Comparison of ENCODE assay signal across 8 cellular contexts in genomic region chrX:20141281-20142220, GRCh38. TPM values are rescaled to one million over a fixed set of nuclear protein-coding genes. Genes with fewer than 3 reads are reported as not detected.
DNase-seq lines count a peak whose midpoint lies in the region; ATAC-seq, FAIRE-seq and TF ChIP-seq lines count a peak whose summit lies in the region.

A gene with protein sequence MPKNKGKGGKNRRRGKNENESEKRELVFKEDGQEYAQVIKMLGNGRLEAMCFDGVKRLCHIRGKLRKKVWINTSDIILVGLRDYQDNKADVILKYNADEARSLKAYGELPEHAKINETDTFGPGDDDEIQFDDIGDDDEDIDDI (minus strand): TSS chrX:20141838. CDS start chrX:20141640, 198 bp downstream.

- no peaks in the 10 kb centered on the region for H3K23me2 ChIP-seq in H1 (ENCODE audit: low read depth, low read length)

- H3K9me3 ChIP-seq in H1 (ENCODE audit: insufficient read depth in 2 of 2, low read depth in 1 of 2, low read length in 1 of 2) (no peaks in the 10 kb centered on the region), mesenchymal stem cell (ENCODE audit: control insufficient read depth, low read length) (no peaks in the 10 kb centered on the region)

- H4K5ac ChIP-seq in H1 (ENCODE audit: insufficient read length, low read depth, low read length) = no peak within 1 kb of the TSS

- 6% methylated on average over 29 of the region's 82 CpGs; no CpG with 5 or more reads in 1 of the 2 experiments for WGBS in H1 (ENCODE audit: extremely low coverage in 1 of 2, insufficient coverage in 1 of 2, insufficient read length in 1 of 2, insufficient replicate concordance in 2 of 2, low coverage in 1 of 2, low lambda C conversion rate in 2 of 2, missing lambda C conversion rate in 1 of 2), 2 experiments
- 1% methylated on average over 40 of the region's 82 CpGs for WGBS in mesenchymal stem cell

- no peak within 1 kb of the TSS for H4K91ac ChIP-seq in H1 (replicated peaks; ENCODE audit: insufficient read length, low read length)
- H4K91ac ChIP-seq in mesenchymal stem cell (ENCODE audit: low read length) = no peak within 1 kb of the TSS

- H3K9ac ChIP-seq in H1 (replicated peaks in 1 of 4; ENCODE audit: extremely low read depth in 1 of 4, low read depth in 3 of 4, low read length in 3 of 4) (peak within 1 kb of the TSS; percentile 85 to 95 (median 92)), mesenchymal stem cell (ENCODE audit: low read length) (peak within 1 kb of the TSS; percentile 97)

- peak within 1 kb of the TSS; percentile 53 for H3K56ac ChIP-seq in H1 (replicated peaks; ENCODE audit: insufficient read length, low read depth, low read length)

- H3K27ac ChIP-seq in H1 (ENCODE audit: low read depth, low read length) (peak within 1 kb of the TSS; percentile 90; the same call in 1 of the 2 replicates), mesenchymal stem cell (ENCODE audit: low read length, poor library complexity, severe bottlenecking) (no peak within 1 kb of the TSS)

- H2BK5ac ChIP-seq in H1 (ENCODE audit: low read depth, low read length) (peak within 1 kb of the TSS; percentile 75; the same call in 1 of the 2 replicates), mesenchymal stem cell (ENCODE audit: low read depth, low read length, poor library complexity, severe bottlenecking) (no peak within 1 kb of the TSS)

- H2AK5ac ChIP-seq in H1 (ENCODE audit: low read depth, low read length) (no peak within 1 kb of the TSS), mesenchymal stem cell (ENCODE audit: low read length, severe bottlenecking) (no peak within 1 kb of the TSS)

- POLR2A ChIA-PET in H1 (lab: Charles Lee; ENCODE audit: partially characterized antibody) = interaction anchor here (0.8 to 2.0 kb wide), 8 partner anchors 9 to 221 kb away, joined by 3 to 6 read pairs (median 4); no protein-coding TSS in a partner anchor

- no peak for TF ChIP-seq EP300 in H1 (IDR thresholded peaks at IDR 0.05; ENCODE audit: borderline replicate concordance in 1 of 2, low read depth in 2 of 2, low read length in 2 of 2)

- H2AFZ ChIP-seq in H1 (ENCODE audit: low read length) = no peak within 1 kb of the TSS
- H2AFZ ChIP-seq in mesenchymal stem cell (ENCODE audit: low read depth, low read length) = no peak within 1 kb of the TSS

- TF ChIP-seq CTCF in H1 (IDR thresholded peaks at IDR 0.05; ENCODE audit: control extremely low read depth in 1 of 3, insufficient read depth in 1 of 3, low read depth in 1 of 3, low read length in 3 of 3) = no peak

- H3K4ac ChIP-seq in H1 (replicated peaks; ENCODE audit: insufficient read length, low read depth, low read length) (no peak within 1 kb of the TSS), mesenchymal stem cell (ENCODE audit: low read depth in 1 of 2, low read length in 2 of 2) (no peak within 1 kb of the TSS)

- peak within 1 kb of the TSS; percentile 75 to 99 (median 89) for H3K4me3 ChIP-seq in H1 (ENCODE audit: extremely low read depth in 1 of 4, insufficient read depth in 2 of 4, low read depth in 3 of 4, low read length in 4 of 4)
- peak within 1 kb of the TSS; percentile 69 to 99 for H3K4me3 ChIP-seq in mesenchymal stem cell (ENCODE audit: insufficient read depth in 1 of 2, low read depth in 1 of 2, low read length in 2 of 2)

- TF ChIP-seq POLR2A in H1 (IDR thresholded peaks at IDR 0.05; ENCODE audit: control extremely low read depth in 1 of 2, low read depth in 2 of 2, low read length in 2 of 2) = peak in 1 of 2 experiments; percentile 86; a peak in 2 of 3 replicates

- H2BK15ac ChIP-seq in H1 (ENCODE audit: low read length) = no peak within 1 kb of the TSS
- H2BK15ac ChIP-seq in mesenchymal stem cell (ENCODE audit: low read depth, poor library complexity, severe bottlenecking) = no peak within 1 kb of the TSS

- no peak within 1 kb of the TSS for H2BK20ac ChIP-seq in H1 (ENCODE audit: low read length)

- FAIRE-seq in HTR-8/SVneo (lab: Jason Lieb, UNC) = peak; percentile 86
- FAIRE-seq in H1 (lab: Jason Lieb, UNC) = no peak

- H2BK12ac ChIP-seq in H1 (ENCODE audit: low read depth, low read length) (no peak within 1 kb of the TSS), mesenchymal stem cell (ENCODE audit: low read length in 2 of 2) (peak within 1 kb of the TSS in 1 of 2 experiments; percentile 66)

- ATAC-seq in GM21367 (IDR thresholded peaks at IDR 0.05; ENCODE audit: unreplicated experiment) = peak; percentile 98

- no peak within 1 kb of the TSS for H3K23ac ChIP-seq in H1 (ENCODE audit: insufficient read length)
- peak within 1 kb of the TSS in 1 of 2 experiments; percentile 14 for H3K23ac ChIP-seq in mesenchymal stem cell (ENCODE audit: low read length in 2 of 2)

- H3K4me1 ChIP-seq in H1 (replicated peaks in 1 of 4; ENCODE audit: control insufficient read depth in 3 of 4, insufficient read depth in 4 of 4, low read length in 3 of 4) (no peaks in the 10 kb centered on the region), mesenchymal stem cell (ENCODE audit: control insufficient read depth, insufficient read depth, low read depth, low read length) (peaks cover 1% of the 10 kb centered on the region)

- H3K79me1 ChIP-seq in H1 (ENCODE audit: low read depth, low read length) = no peaks in the 10 kb centered on the region
- H3K79me1 ChIP-seq in mesenchymal stem cell (replicated peaks; ENCODE audit: low read length, poor library complexity, severe bottlenecking) = no peaks in the 10 kb centered on the region

- DNase-seq in COLO829 (ENCODE audit: low spot score) (peak; percentile 81), HTR-8/SVneo (ENCODE audit: insufficient read length, low spot score) (peak; percentile 94), NOMO-1 treated with dmso at 0.1 percent for 144 hours (lab: John Stamatoyannopoulos, UW; ENCODE audit: unreplicated experiment) (peak; percentile 100), H1 (ENCODE audit: low read depth in 1 of 2, low spot score in 2 of 2) (peak; percentile 85 to 90), mesenchymal stem cell (peak; percentile 97)
- DNase-seq in activated CD8-positive, alpha-beta memory T cell treated with anti-CD3 and anti-CD28 coated beads for 48 hours (ENCODE audit: low read depth in 2 of 3, low spot score in 2 of 3) = peak; percentile 71 to 95 (median 92)
- peak; percentile 97 for DNase-seq in stimulated activated CD8-positive, alpha-beta memory T cell treated with anti-CD3 and anti-CD28 coated beads, Interleukin-12 subunit alpha, Interleukin-12 subunit beta, amount 100 ng/mL, for 4 hours (ENCODE audit: low read depth)

- peaks cover 6 to 38% of the 10 kb centered on the region in 2 experiments for H3K79me2 ChIP-seq in H1 (ENCODE audit: control insufficient read depth in 1 of 2, insufficient read depth in 2 of 2, low read length in 2 of 2)

- CTCF ChIA-PET in H1 (lab: Charles Lee; ENCODE audit: partially characterized antibody) = interaction anchor here (1.5 kb wide), 1 partner anchor 74 kb away, joined by 3 read pairs; no protein-coding TSS in a partner anchor

- peaks cover 3 to 5% of the 10 kb centered on the region in 2 experiments for H4K20me1 ChIP-seq in H1 (replicated peaks in 1 of 2; ENCODE audit: control insufficient read depth in 1 of 2, insufficient read depth in 2 of 2, low read length in 2 of 2)

- H2BK120ac ChIP-seq in H1 (replicated peaks; ENCODE audit: low read depth, low read length) = no peak within 1 kb of the TSS
- peak within 1 kb of the TSS; percentile 8 for H2BK120ac ChIP-seq in mesenchymal stem cell (ENCODE audit: low read depth, low read length)

- H3K36me3 ChIP-seq in H1 (ENCODE audit: control insufficient read depth in 2 of 4, insufficient read depth in 4 of 4, low read length in 3 of 4) = peaks cover 0 to 37% (median 7%) of the 10 kb centered on the region in 4 experiments; a peak in 6 of 8 replicates
- H3K36me3 ChIP-seq in mesenchymal stem cell (ENCODE audit: control insufficient read depth in 1 of 2, insufficient read depth in 2 of 2, low read depth in 1 of 2, low read length in 2 of 2) = peaks cover 3 to 29% of the 10 kb centered on the region in 2 experiments

- no peak for TF ChIP-seq RAD21 in H1 (IDR thresholded peaks at IDR 0.05 in 1 of 2, conservative IDR thresholded peaks at IDR 0.05 in 1 of 2; ENCODE audit: low read depth in 2 of 2, low read length in 2 of 2)

- H4K8ac ChIP-seq in H1 (ENCODE audit: extremely low read depth, insufficient read depth, low read length) (peak within 1 kb of the TSS; percentile 95; the same call in 1 of the 2 replicates), mesenchymal stem cell (ENCODE audit: low read length) (peak within 1 kb of the TSS; percentile 49)

- no peak within 1 kb of the TSS for H3K14ac ChIP-seq in H1 (ENCODE audit: insufficient read length)
- no peak within 1 kb of the TSS for H3K14ac ChIP-seq in mesenchymal stem cell (ENCODE audit: low read length in 2 of 2)

- peak within 1 kb of the TSS; percentile 55 to 66 for H3K4me2 ChIP-seq in H1 (ENCODE audit: insufficient read depth in 1 of 2, low read depth in 2 of 2, low read length in 2 of 2)
- peak within 1 kb of the TSS; percentile 52 for H3K4me2 ChIP-seq in mesenchymal stem cell (ENCODE audit: low read length, poor library complexity, severe bottlenecking)

- H3K18ac ChIP-seq in H1 (ENCODE audit: extremely low read depth, low read length) = no peak within 1 kb of the TSS; the same call in 1 of the 2 replicates
- H3K18ac ChIP-seq in mesenchymal stem cell (ENCODE audit: low read depth in 1 of 2, low read length in 2 of 2) = peak within 1 kb of the TSS; percentile 9 to 28

- no peaks in the 10 kb centered on the region for H3K27me3 ChIP-seq in H1 (replicated peaks in 1 of 4; ENCODE audit: control insufficient read depth in 3 of 4, extremely low read depth in 1 of 4, insufficient read depth in 3 of 4, low read length in 3 of 4)
- H3K27me3 ChIP-seq in mesenchymal stem cell (ENCODE audit: control insufficient read depth in 1 of 2, insufficient read depth in 1 of 2, low read length in 2 of 2) = no peaks in the 10 kb centered on the region

TF ChIP-seq in H1, 55 proteins besides CTCF, POLR2A, EP300 and RAD21 (continues in another document):
- no peak for TF ChIP-seq BACH1 (IDR thresholded peaks at IDR 0.05; ENCODE audit: low read length)
- TF ChIP-seq YY1 (IDR thresholded peaks at IDR 0.05; ENCODE audit: low read depth, low read length) = peak; percentile 83
- peak; percentile 62 for TF ChIP-seq PHF8 (conservative IDR thresholded peaks at IDR 0.05; ENCODE audit: low read depth, low read length)
- no peak for TF ChIP-seq BCL11A (IDR thresholded peaks at IDR 0.05; ENCODE audit: low read depth in 2 of 2, low read length in 2 of 2)
- no peak for TF ChIP-seq RFX5 (IDR thresholded peaks at IDR 0.05; ENCODE audit: borderline replicate concordance, low read depth, low read length)

RNA-seq across cellular contexts. Expression of the gene that starts here (rescaled TPM):
- 173 and 175 TPM in 2 replicates for total RNA-seq in H1 (2021; fragmentation: NEBNext Ultra II Directional; extraction: Animal tissue kit (Norgen Biotek cat#: 25700))
- polyA plus RNA-seq in H1 (2011; rRNA removed) = 15.5 and 34.0 TPM in 2 replicates
- polyA plus RNA-seq in H1 (2011; cell fraction: cytosol; rRNA removed) = 52.2 TPM
- 9.9 TPM for polyA plus RNA-seq in H1 (2011; cell fraction: nucleus; rRNA removed)
- 58.4 to 142 TPM (median 65.7 TPM) in 4 replicates for polyA plus RNA-seq in H1 (2012, experiment 1 of 2)
- polyA plus RNA-seq in H1 (2012, experiment 2 of 2) = 12.1 TPM
- polyA plus RNA-seq in H1 (2013, experiment 1 of 2) = 70.0 TPM
- 65.8 TPM for polyA plus RNA-seq in H1 (2013, experiment 2 of 2)
- 14.2 and 21.9 TPM in 2 replicates for polyA minus RNA-seq in H1 (2011; rRNA and poly(A)+ RNA removed)
- polyA minus RNA-seq in H1 (2011; cell fraction: cytosol; rRNA and poly(A)+ RNA removed) = 119 TPM
- polyA minus RNA-seq in H1 (2011; cell fraction: nucleus; rRNA and poly(A)+ RNA removed) = 72.3 TPM
- 25.7 TPM for polyA plus RNA-seq in mesenchymal stem cell (2013, experiment 1 of 2)
- 27.9 TPM for polyA plus RNA-seq in mesenchymal stem cell (2013, experiment 2 of 2)
